Comparison of ENCODE assay signal across 14 cellular contexts in genomic region chr11:74639533-74639932, GRCh38.
"Had no signal": no experiment of that assay in that cellular context is flagged by ENCODE, and none has a peak within 500 bp of the region (broad histone marks: within the 10 kb centered on the region; RNA-seq: fewer than 3 reads in every experiment).

No MANE protein-coding gene starts in this region.

- H3K27ac ChIP-seq: brain microvascular endothelial cell, skin epidermis, tibial nerve had no signal

- H3K9me3 ChIP-seq: tibial nerve had no signal

- DNase-seq: activated CD4-positive, alpha-beta T cell treated with anti-CD3 and anti-CD28 coated beads for 48 hours; activated CD8-positive, alpha-beta memory T cell treated with anti-CD3 and anti-CD28 coated beads for 24 hours; activated effector memory CD4-positive, alpha-beta T cell treated with anti-CD3 and anti-CD28 coated beads, Interleukin-2, amount 50 U/mL, for 16 hours; amniotic stem cell; brain microvascular endothelial cell; dorsolateral prefrontal cortex; head of caudate nucleus; mesenchymal stem cell had no signal

- H3K27me3 ChIP-seq: brain microvascular endothelial cell, dorsolateral prefrontal cortex, tibial nerve had no signal

- H3K4me3 ChIP-seq: dorsolateral prefrontal cortex, skin epidermis, tibial nerve had no signal

- ATAC-seq: activated naive CD4-positive, alpha-beta T cell treated with anti-CD3 and anti-CD28 coated beads, Interleukin-2, amount 50 U/mL, for 72 hours; esophagus mucosa; left lobe of liver; WTC11 had no signal

- H3K36me3 ChIP-seq: brain microvascular endothelial cell had no signal
